In genomic region chr1:150568567-150568966, GRCh38 we compare ENCODE assay signal across 8 cellular contexts. TPM values are rescaled to one million over a fixed set of nuclear protein-coding genes. Genes with fewer than 3 reads are reported as not detected.
DNase-seq lines count a peak whose midpoint lies in the region; ATAC-seq, FAIRE-seq and TF ChIP-seq lines count a peak whose summit lies in the region.

No MANE protein-coding gene starts in this region.

- H2AFZ ChIP-seq in K562 (ENCODE audit: low read depth, low read length) = no peak overlapping the region

- POLR2A ChIA-PET in K562 (lab: Yijun Ruan, JAX) = interaction anchor here (0.9 to 5.1 kb wide), 6 partner anchors 8 to 240 kb away, joined by 3 to 38 read pairs (median 8); partner anchors contain the start of gene MCL1

- BruUV-seq in K562 (replicated peaks; lab: Mats Ljungman, UMichigan) = no TSS peak

- peak overlapping the region; percentile 51; the same call in 2 of the 3 replicates for H3K27ac ChIP-seq in K562 (ENCODE audit: extremely low read depth, low read depth, low read length)
- H3K27ac ChIP-seq in vagina = peak overlapping the region; percentile 100

- peak overlapping the region in 1 of 2 experiments; percentile 56; a peak in 1 of 4 replicates for H3K9ac ChIP-seq in K562 (ENCODE audit: insufficient read depth in 1 of 2, low read depth in 2 of 2, low read length in 2 of 2)

- no peaks in the 10 kb centered on the region for H3K27me3 Mint-ChIP-seq in activated naive CD4-positive, alpha-beta T cell treated with anti-CD3 and anti-CD28 coated beads, Interleukin-2, amount 50 U/mL, for 24 hours
- no peaks in the 10 kb centered on the region for H3K27me3 Mint-ChIP-seq in mesothelial cell of epicardium (ENCODE audit: low read depth)

- no peak overlapping the region; the same call in 1 of the 2 replicates for H3K4me2 ChIP-seq in K562 (ENCODE audit: insufficient read depth, low read length)

- in situ Hi-C loops in K562 (cut with MboI) = loop anchor here (10.0 kb wide), 1 partner anchor 426 kb away; no protein-coding TSS in a partner anchor

- H3K9me1 ChIP-seq in K562 (ENCODE audit: control insufficient read depth, insufficient read depth, low read length) = no peaks in the 10 kb centered on the region

- intact Hi-C loops in K562 (cut with micrococcal nuclease) = no loop called here
- intact Hi-C loops in vagina (cut with DNase I) = no loop called here

- H3K27ac Mint-ChIP-seq in activated naive CD4-positive, alpha-beta T cell treated with anti-CD3 and anti-CD28 coated beads, Interleukin-2, amount 50 U/mL, for 24 hours = peak overlapping the region; percentile 98
- peak overlapping the region; percentile 100 for H3K27ac Mint-ChIP-seq in mesothelial cell of epicardium

- peaks cover 10% of the 10 kb centered on the region for H4K20me1 ChIP-seq in K562 (replicated peaks; ENCODE audit: control insufficient read depth, insufficient read depth, low read length)

- H3K9me3 Mint-ChIP-seq in activated naive CD4-positive, alpha-beta T cell treated with anti-CD3 and anti-CD28 coated beads, Interleukin-2, amount 50 U/mL, for 24 hours = no peaks in the 10 kb centered on the region
- no peaks in the 10 kb centered on the region for H3K9me3 Mint-ChIP-seq in mesothelial cell of epicardium

- H3K4me1 ChIP-seq in K562 (replicated peaks in 1 of 2; ENCODE audit: control insufficient read depth in 2 of 2, insufficient read depth in 2 of 2, low read length in 2 of 2) = peaks cover 17 to 28% of the 10 kb centered on the region in 2 experiments
- peaks cover 100% of the 10 kb centered on the region for H3K4me1 ChIP-seq in vagina

- H3K4me3 ChIP-seq in K562 (no peak overlapping the region), vagina (peak overlapping the region; percentile 10 to 31)

- peaks cover 8% of the 10 kb centered on the region for H3K79me2 ChIP-seq in K562 (ENCODE audit: control insufficient read depth, insufficient read depth, low read length)

- H3K27me3 ChIP-seq in K562 (ENCODE audit: control insufficient read depth in 2 of 2, insufficient read depth in 2 of 2, low read length in 2 of 2) = no peaks in the 10 kb centered on the region
- no peaks in the 10 kb centered on the region for H3K27me3 ChIP-seq in vagina

- ATAC-seq in K562 = peak; percentile 12
- no peak for ATAC-seq in HG02623 (IDR thresholded peaks at IDR 0.05; ENCODE audit: unreplicated experiment)

- no peak for DNase-seq in activated naive CD4-positive, alpha-beta T cell treated with anti-CD3 and anti-CD28 coated beads, Interleukin-2, amount 50 U/mL, for 16 hours
- DNase-seq in K562 (ENCODE audit: extremely low read depth in 1 of 4, low spot score in 3 of 4) = no peak
- no peak for DNase-seq in mesothelial cell of epicardium (ENCODE audit: low spot score in 2 of 2, unreplicated experiment in 2 of 2)
- DNase-seq in vagina (ENCODE audit: extremely low spot score in 2 of 2) = no peak
- DNase-seq in cerebellar nuclear complex (lab: John Stamatoyannopoulos, UW) = no peak
- DNase-seq in NCI-H345 (lab: John Stamatoyannopoulos, UW) = no peak

- TF ChIP-seq EP300 in K562 (IDR thresholded peaks at IDR 0.05; ENCODE audit: low read length) = no peak

- peak; percentile 51 for TF ChIP-seq POLR2A in K562 (conservative IDR thresholded peaks at IDR 0.05)
- no peak for TF ChIP-seq POLR2A in vagina (IDR thresholded peaks at IDR 0.05)

- TF ChIP-seq RAD21 in K562 (CRISPR knock-in tag; conservative IDR thresholded peaks at IDR 0.05 in 1 of 2, IDR thresholded peaks at IDR 0.05 in 1 of 2) = no peak

- peaks cover 31% of the 10 kb centered on the region for H3K36me3 ChIP-seq in K562 (ENCODE audit: control insufficient read depth, insufficient read depth, low read length)
- peaks cover 1 to 24% of the 10 kb centered on the region in 2 donors for H3K36me3 ChIP-seq in vagina

- H3K4me1 Mint-ChIP-seq in activated naive CD4-positive, alpha-beta T cell treated with anti-CD3 and anti-CD28 coated beads, Interleukin-2, amount 50 U/mL, for 24 hours = peaks cover 83% of the 10 kb centered on the region
- peaks cover 52% of the 10 kb centered on the region for H3K4me1 Mint-ChIP-seq in mesothelial cell of epicardium

- peak overlapping the region; percentile 86 for H3K4me3 Mint-ChIP-seq in activated naive CD4-positive, alpha-beta T cell treated with anti-CD3 and anti-CD28 coated beads, Interleukin-2, amount 50 U/mL, for 24 hours
- peak overlapping the region; percentile 52 for H3K4me3 Mint-ChIP-seq in mesothelial cell of epicardium

- no peak for FAIRE-seq in K562 (lab: Jason Lieb, UNC)

- CTCF ChIA-PET in K562 (lab: Yijun Ruan, JAX; ENCODE audit: low intra/inter-chr PET ratio) = no interaction called here

- peaks cover 25% of the 10 kb centered on the region for H3K36me3 Mint-ChIP-seq in activated naive CD4-positive, alpha-beta T cell treated with anti-CD3 and anti-CD28 coated beads, Interleukin-2, amount 50 U/mL, for 24 hours
- peaks cover 12% of the 10 kb centered on the region for H3K36me3 Mint-ChIP-seq in mesothelial cell of epicardium

- TF ChIP-seq CTCF in K562 (IDR thresholded peaks at IDR 0.05 in 2 of 3, conservative IDR thresholded peaks at IDR 0.05 in 1 of 3; ENCODE audit: insufficient read depth in 2 of 3, low read depth in 1 of 3, low read length in 3 of 3) = no peak
- no peak for TF ChIP-seq CTCF in mesothelial cell of epicardium (IDR thresholded peaks at IDR 0.05; ENCODE audit: unreplicated experiment)
- TF ChIP-seq CTCF in vagina (IDR thresholded peaks at IDR 0.05) = no peak

- H3K9me3 ChIP-seq in K562 (replicated peaks; ENCODE audit: control insufficient read depth, insufficient read depth, low read depth, low read length) = no peaks in the 10 kb centered on the region
- H3K9me3 ChIP-seq in vagina = no peaks in the 10 kb centered on the region

RNA-seq across cellular contexts. Expression of gene MCL1, which starts 10.8 kb away (rescaled TPM):
- total RNA-seq in K562 (2011; cell fraction: chromatin; rRNA removed; ENCODE audit: low replicate concordance) = 200 and 281 TPM in 2 replicates
- 147 and 148 TPM in 2 replicates for total RNA-seq in K562 (2011; cell fraction: nucleolus; rRNA removed)
- 206 and 295 TPM in 2 replicates for total RNA-seq in K562 (2011; cell fraction: nucleoplasm; rRNA removed)
- total RNA-seq in K562 (2014; rRNA removed) = 129 and 138 TPM in 2 replicates
- total RNA-seq in K562 (2014; rRNA removed; fragmentation: Illumina TruSeq; extraction: Trizol) = 153 and 184 TPM in 2 replicates
- total RNA-seq in K562 (2015; rRNA removed; fragmentation: Illumina TruSeq; extraction: Trizol) = 109 and 120 TPM in 2 replicates
- 200 and 224 TPM in 2 replicates for total RNA-seq in K562 (2021)
- polyA plus RNA-seq in K562 (2011; rRNA removed) = 144 and 222 TPM in 2 replicates
- 86.7 and 94.2 TPM in 2 replicates for polyA plus RNA-seq in K562 (2011; cell fraction: cytosol; rRNA removed)
- 179 and 244 TPM in 2 replicates for polyA plus RNA-seq in K562 (2011; cell fraction: nucleus; rRNA removed)
- polyA plus RNA-seq in K562 (2012) = 139 and 140 TPM in 2 replicates
- 147 and 158 TPM in 2 replicates for polyA plus RNA-seq in K562 (2014; fragmentation: Illumina TruSeq; extraction: Trizol)
- polyA plus RNA-seq in K562 (2014; fragmentation: Nextera tagmentation; extraction: Ambion mirVana) = 10 to 100 TPM; 27.1 to 31.0 TPM
- polyA plus RNA-seq in K562 (2014; rRNA removed) = 131 and 143 TPM in 2 replicates
- polyA minus RNA-seq in K562 (2011; rRNA and poly(A)+ RNA removed) = 221 and 238 TPM in 2 replicates
- 104 and 109 TPM in 2 replicates for polyA minus RNA-seq in K562 (2011; cell fraction: cytosol; rRNA and poly(A)+ RNA removed)
- 141 and 172 TPM in 2 replicates for polyA minus RNA-seq in K562 (2011; cell fraction: nucleus; rRNA and poly(A)+ RNA removed)
- total RNA-seq in mesothelial cell of epicardium = 257 to 268 TPM (median 262 TPM) in 3 replicates
- 181 TPM for total RNA-seq in vagina

RNA-seq across cellular contexts. Expression of gene ADAMTSL4, which starts 19.4 kb away (rescaled TPM):
- 795 and 1,508 TPM in 2 replicates for total RNA-seq in K562 (2011; cell fraction: chromatin; rRNA removed; ENCODE audit: low replicate concordance)
- 712 and 761 TPM in 2 replicates for total RNA-seq in K562 (2011; cell fraction: nucleolus; rRNA removed)
- total RNA-seq in K562 (2011; cell fraction: nucleoplasm; rRNA removed) = 735 and 822 TPM in 2 replicates
- 35.6 and 43.6 TPM in 2 replicates for total RNA-seq in K562 (2014; rRNA removed)
- total RNA-seq in K562 (2014; rRNA removed; fragmentation: Illumina TruSeq; extraction: Trizol) = 18.8 and 20.3 TPM in 2 replicates
- 22.8 and 25.5 TPM in 2 replicates for total RNA-seq in K562 (2015; rRNA removed; fragmentation: Illumina TruSeq; extraction: Trizol)
- total RNA-seq in K562 (2021) = 163 and 212 TPM in 2 replicates
- polyA plus RNA-seq in K562 (2011; rRNA removed) = 53.8 and 132 TPM in 2 replicates
- 68.7 and 73.2 TPM in 2 replicates for polyA plus RNA-seq in K562 (2011; cell fraction: cytosol; rRNA removed)
- polyA plus RNA-seq in K562 (2011; cell fraction: nucleus; rRNA removed) = 800 and 1,003 TPM in 2 replicates
- 127 and 192 TPM in 2 replicates for polyA plus RNA-seq in K562 (2012)
- polyA plus RNA-seq in K562 (2014; fragmentation: Illumina TruSeq; extraction: Trizol) = 116 and 156 TPM in 2 replicates
- 10 to 100 TPM; 12.7 to 14.8 TPM for polyA plus RNA-seq in K562 (2014; fragmentation: Nextera tagmentation; extraction: Ambion mirVana)
- polyA plus RNA-seq in K562 (2014; rRNA removed) = 104 and 137 TPM in 2 replicates
- polyA minus RNA-seq in K562 (2011; rRNA and poly(A)+ RNA removed) = 23.6 and 31.1 TPM in 2 replicates
- 45.7 and 70.1 TPM in 2 replicates for polyA minus RNA-seq in K562 (2011; cell fraction: cytosol; rRNA and poly(A)+ RNA removed)
- polyA minus RNA-seq in K562 (2011; cell fraction: nucleus; rRNA and poly(A)+ RNA removed) = 99.2 and 125 TPM in 2 replicates
- total RNA-seq in mesothelial cell of epicardium = 16.1 to 18.0 TPM (median 16.6 TPM) in 3 replicates
- 64.6 TPM for total RNA-seq in vagina

RNA-seq across cellular contexts. Expression of gene FALEC, which starts 53.0 kb away (rescaled TPM):
- 0.95 and 3.3 TPM in 2 replicates for total RNA-seq in K562 (2011; cell fraction: chromatin; rRNA removed; ENCODE audit: low replicate concordance)
- total RNA-seq in K562 (2011; cell fraction: nucleolus; rRNA removed) = 0.92 and 1.0 TPM in 2 replicates
- 1.8 and 2.4 TPM in 2 replicates for total RNA-seq in K562 (2011; cell fraction: nucleoplasm; rRNA removed)
- total RNA-seq in K562 (2014; rRNA removed) = 0.33 and 1.8 TPM in 2 replicates
- total RNA-seq in K562 (2014; rRNA removed; fragmentation: Illumina TruSeq; extraction: Trizol) = 0.38 TPM in 1 of 2 replicates, not detected in the other
- 0.45 TPM in 1 of 2 replicates, not detected in the other for total RNA-seq in K562 (2015; rRNA removed; fragmentation: Illumina TruSeq; extraction: Trizol)
- total RNA-seq in K562 (2021) = 0.51 TPM in 1 of 2 replicates, not detected in the other
- 0.15 and 0.53 TPM in 2 replicates for polyA plus RNA-seq in K562 (2011; rRNA removed)
- polyA plus RNA-seq in K562 (2011; cell fraction: cytosol; rRNA removed) = 0.18 and 0.19 TPM in 2 replicates
- 0.58 and 0.67 TPM in 2 replicates for polyA plus RNA-seq in K562 (2011; cell fraction: nucleus; rRNA removed)
- polyA plus RNA-seq in K562 (2012) = 0.21 and 0.43 TPM in 2 replicates
- not detected in 2 replicates for polyA plus RNA-seq in K562 (2014; fragmentation: Illumina TruSeq; extraction: Trizol)
- not detected for polyA plus RNA-seq in K562 (2014; fragmentation: Nextera tagmentation; extraction: Ambion mirVana)
- polyA plus RNA-seq in K562 (2014; rRNA removed) = 0.56 and 0.73 TPM in 2 replicates
- polyA minus RNA-seq in K562 (2011; rRNA and poly(A)+ RNA removed) = 0.63 and 0.72 TPM in 2 replicates
- not detected in 2 replicates for polyA minus RNA-seq in K562 (2011; cell fraction: cytosol; rRNA and poly(A)+ RNA removed)
- 1.1 TPM in 1 of 2 replicates, not detected in the other for polyA minus RNA-seq in K562 (2011; cell fraction: nucleus; rRNA and poly(A)+ RNA removed)
- total RNA-seq in mesothelial cell of epicardium = 1.2 to 1.9 TPM (median 1.7 TPM) in 3 replicates
- not detected for total RNA-seq in vagina
